ENCODE assay signal across 5 cellular contexts in the genomic region with DNA sequence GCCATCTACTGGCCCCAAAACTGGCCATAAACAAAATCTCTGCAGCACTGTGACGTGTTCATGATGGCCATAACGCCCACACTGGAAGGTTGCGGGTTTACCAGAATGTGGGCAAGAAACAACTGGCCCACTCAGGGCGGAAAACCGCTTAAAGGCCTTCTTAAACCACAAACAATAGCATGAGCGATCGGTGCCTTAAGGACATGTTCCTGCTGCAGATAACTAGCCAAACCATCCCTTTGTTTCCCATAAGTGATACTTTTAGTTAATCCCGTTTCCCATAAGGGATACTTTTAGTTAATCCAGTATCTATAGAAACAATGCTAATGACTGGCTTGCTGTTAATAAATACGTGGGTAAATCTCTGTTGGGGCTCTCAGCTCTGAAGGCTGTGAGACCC. TPM values are rescaled to one million over a fixed set of nuclear protein-coding genes. Genes with fewer than 3 reads are reported as not detected.
DNase-seq lines count a peak whose midpoint lies in the region; ATAC-seq, FAIRE-seq and TF ChIP-seq lines count a peak whose summit lies in the region.
"Not testable (repeated sequence)": the region's sequence is repeated elsewhere in the genome, so short reads cannot be mapped to it uniquely, and the experiment has no call there.

No MANE protein-coding gene starts in this region.

- POLR2A ChIA-PET in HepG2 (lab: Yijun Ruan, JAX) = not testable (repeated sequence)

- not testable (repeated sequence) for TF ChIP-seq CTCF in bronchial epithelial cell (IDR thresholded peaks at IDR 0.05; ENCODE audit: insufficient read depth, low read length, severe bottlenecking); endothelial cell (IDR thresholded peaks at IDR 0.05; ENCODE audit: unreplicated experiment); HepG2 (CRISPR knock-in tag; IDR thresholded peaks at IDR 0.05)

- not testable (repeated sequence) for ATAC-seq in T-helper 17 cell, Right ventricle myocardium inferior, HepG2

- CTCF ChIA-PET in HepG2 (lab: Yijun Ruan, JAX; ENCODE audit: low intra/inter-chr PET ratio, low total read pairs) = not testable (repeated sequence)

- intact Hi-C loops in Right ventricle myocardium inferior (cut with DNase I); HepG2 (cut with micrococcal nuclease; ENCODE audit: unreplicated experiment): not testable (repeated sequence)

- H2AFZ ChIP-seq in HepG2 (ENCODE audit: low read length) = not testable (repeated sequence)

- TF ChIP-seq EP300 in HepG2 (IDR thresholded peaks at IDR 0.05; ENCODE audit: low read depth in 2 of 2, low read length in 2 of 2); HepG2 (CRISPR knock-in tag; IDR thresholded peaks at IDR 0.05; ENCODE audit: borderline replicate concordance): not testable (repeated sequence)

- TF ChIP-seq POLR2A in HepG2 (IDR thresholded peaks at IDR 0.05; ENCODE audit: insufficient read depth in 1 of 2, low read depth in 2 of 2, low read length in 2 of 2) = not testable (repeated sequence)

- BruUV-seq in HepG2 (replicated peaks; lab: Mats Ljungman, UMichigan) = not testable (repeated sequence)

- TF ChIP-seq RAD21 in HepG2 (CRISPR knock-in tag; IDR thresholded peaks at IDR 0.05) = not testable (repeated sequence)

- H3K36me3 ChIP-seq in bronchial epithelial cell (ENCODE audit: control insufficient read depth, insufficient read depth, low read length); HepG2 (replicated peaks in 1 of 2; ENCODE audit: control insufficient read depth in 1 of 2, insufficient read depth in 2 of 2, low read length in 2 of 2): not testable (repeated sequence)

- not testable (repeated sequence) for H3K9ac ChIP-seq in HepG2 (ENCODE audit: insufficient read depth, low read depth, low read length)

- H3K27ac ChIP-seq in HepG2 (ENCODE audit: extremely low read length, insufficient read depth, low read length) = not testable (repeated sequence)

- H3K9me3 ChIP-seq in T-helper 17 cell (ENCODE audit: control insufficient read depth, low read length, poor library complexity, severe bottlenecking) = not testable (repeated sequence)
- H3K9me3 ChIP-seq in HepG2 (ENCODE audit: low read length) = peaks cover 11% of the 10 kb centered on the region; the same call in 1 of the 2 replicates

- FAIRE-seq in bronchial epithelial cell (lab: Jason Lieb, UNC) = peak; percentile 36
- FAIRE-seq in HepG2 (lab: Jason Lieb, UNC) = not testable (repeated sequence)

- H3K27me3 Mint-ChIP-seq in T-helper 17 cell; endothelial cell (ENCODE audit: unreplicated experiment): not testable (repeated sequence)

- H3K79me2 ChIP-seq in HepG2 (ENCODE audit: insufficient read depth, low read length) = not testable (repeated sequence)

- in situ Hi-C loops in HepG2 (cut with HindIII; ENCODE audit: extremely low pct_ligation_motif_present, low pct_unique_long_range_greater_than_20kb) = not testable (repeated sequence)

- not testable (repeated sequence) for H3K9me3 Mint-ChIP-seq in endothelial cell (ENCODE audit: unreplicated experiment)

- H3K4me2 ChIP-seq in HepG2 (ENCODE audit: low read depth, low read length) = not testable (repeated sequence)

- H3K36me3 Mint-ChIP-seq in T-helper 17 cell (ENCODE audit: low read depth) = peaks cover 11% of the 10 kb centered on the region
- H3K36me3 Mint-ChIP-seq in endothelial cell (ENCODE audit: low read depth, unreplicated experiment) = peaks cover 40% of the 10 kb centered on the region

- H3K4me3 ChIP-seq in bronchial epithelial cell (ENCODE audit: low read depth, low read length); HepG2 (replicated peaks in 1 of 3; ENCODE audit: insufficient read depth in 1 of 3, low read depth in 2 of 3, low read length in 3 of 3): not testable (repeated sequence)

- 97% methylated on average over 9 of the region's 9 CpGs for WGBS in HepG2 (ENCODE audit: low lambda C conversion rate)

- H3K27ac Mint-ChIP-seq in T-helper 17 cell; endothelial cell (ENCODE audit: unreplicated experiment): not testable (repeated sequence)

- H4K20me1 ChIP-seq in HepG2 (ENCODE audit: insufficient read depth, low read length) = not testable (repeated sequence)

- H3K4me3 Mint-ChIP-seq in T-helper 17 cell (peak overlapping the region; percentile 43), endothelial cell (ENCODE audit: unreplicated experiment) (peak overlapping the region; percentile 48)

- H3K27me3 ChIP-seq in bronchial epithelial cell (ENCODE audit: control insufficient read depth, insufficient read depth, low read length); HepG2 (ENCODE audit: control insufficient read depth in 1 of 2, insufficient read depth in 2 of 2, low read length in 2 of 2): not testable (repeated sequence)

- H3K4me1 Mint-ChIP-seq in T-helper 17 cell; endothelial cell (ENCODE audit: unreplicated experiment): not testable (repeated sequence)

- not testable (repeated sequence) for H3K4me1 ChIP-seq in HepG2 (ENCODE audit: insufficient read depth, low read length)

- not testable (repeated sequence) for DNase-seq in T-helper 17 cell; bronchial epithelial cell (ENCODE audit: low read depth); endothelial cell (ENCODE audit: low spot score); HepG2 (ENCODE audit: low spot score)
- DNase-seq in Right ventricle myocardium inferior (ENCODE audit: missing footprints) = peak; percentile 37

TF ChIP-seq in HepG2, 621 proteins besides CTCF, POLR2A, EP300 and RAD21:
- peak; percentile 100 for TF ChIP-seq ZNF761 (CRISPR knock-in tag; conservative IDR thresholded peaks at IDR 0.05)
TF ChIP-seq in HepG2: peak in this region for 1; not testable (repeated sequence) for 620.

RNA-seq across cellular contexts. Expression of a gene that starts 8.8 kb away (rescaled TPM):
- 1 to 10 TPM; 5.3 to 5.8 TPM for total RNA-seq in T-helper 17 cell
- total RNA-seq in bronchial epithelial cell = 20.7 and 41.6 TPM in 2 replicates
- total RNA-seq in endothelial cell (ENCODE audit: unreplicated experiment) = 20.0 TPM
- 4.5 TPM for total RNA-seq in Right ventricle myocardium inferior
- total RNA-seq in HepG2 (2016; rRNA removed; fragmentation: Illumina TruSeq; extraction: Trizol) = 8.2 and 8.4 TPM in 2 replicates
- 10.1 and 13.7 TPM in 2 replicates for total RNA-seq in HepG2 (2016; cell fraction: cytosol; rRNA removed; fragmentation: Illumina TruSeq; extraction: Trizol; ENCODE audit: low read depth)
- total RNA-seq in HepG2 (2016; cell fraction: insoluble cytoplasmic fraction; rRNA removed; fragmentation: Illumina TruSeq; extraction: Trizol) = 9.0 and 9.7 TPM in 2 replicates
- 14.2 and 14.7 TPM in 2 replicates for total RNA-seq in HepG2 (2016; cell fraction: membrane; rRNA removed; fragmentation: Illumina TruSeq; extraction: Trizol)
- total RNA-seq in HepG2 (2016; cell fraction: nucleus; rRNA removed; fragmentation: Illumina TruSeq; extraction: Trizol) = 5.9 and 8.3 TPM in 2 replicates
- 13.5 and 14.7 TPM in 2 replicates for polyA plus RNA-seq in HepG2 (2011; rRNA removed)
- polyA plus RNA-seq in HepG2 (2011; cell fraction: cytosol; rRNA removed) = 9.7 and 15.2 TPM in 2 replicates
- 6.9 and 10.2 TPM in 2 replicates for polyA plus RNA-seq in HepG2 (2011; cell fraction: nucleus; rRNA removed)
- 5.7 and 6.6 TPM in 2 replicates for polyA plus RNA-seq in HepG2 (2012)
- 5.3 and 5.4 TPM in 2 replicates for polyA plus RNA-seq in HepG2 (2016; cell fraction: cytosol; fragmentation: Illumina TruSeq; extraction: Trizol; ENCODE audit: low read depth)
- polyA plus RNA-seq in HepG2 (2016; cell fraction: insoluble cytoplasmic fraction; fragmentation: Illumina TruSeq; extraction: Trizol; ENCODE audit: low read depth) = 9.6 and 9.9 TPM in 2 replicates
- polyA plus RNA-seq in HepG2 (2016; cell fraction: membrane; fragmentation: Illumina TruSeq; extraction: Trizol; ENCODE audit: low read depth) = 11.5 and 11.7 TPM in 2 replicates
- polyA plus RNA-seq in HepG2 (2016; cell fraction: nucleus; fragmentation: Illumina TruSeq; extraction: Trizol; ENCODE audit: insufficient read depth, low read depth) = 10.0 and 11.2 TPM in 2 replicates
- polyA minus RNA-seq in HepG2 (2011; rRNA and poly(A)+ RNA removed; ENCODE audit: low replicate concordance) = 7.6 and 52.8 TPM in 2 replicates
- 7.3 and 8.3 TPM in 2 replicates for polyA minus RNA-seq in HepG2 (2011; cell fraction: cytosol; rRNA and poly(A)+ RNA removed)
- 5.5 and 7.8 TPM in 2 replicates for polyA minus RNA-seq in HepG2 (2011; cell fraction: nucleus; rRNA and poly(A)+ RNA removed)
